ENCODE assay signal across 25 cellular contexts in the genomic region with DNA sequence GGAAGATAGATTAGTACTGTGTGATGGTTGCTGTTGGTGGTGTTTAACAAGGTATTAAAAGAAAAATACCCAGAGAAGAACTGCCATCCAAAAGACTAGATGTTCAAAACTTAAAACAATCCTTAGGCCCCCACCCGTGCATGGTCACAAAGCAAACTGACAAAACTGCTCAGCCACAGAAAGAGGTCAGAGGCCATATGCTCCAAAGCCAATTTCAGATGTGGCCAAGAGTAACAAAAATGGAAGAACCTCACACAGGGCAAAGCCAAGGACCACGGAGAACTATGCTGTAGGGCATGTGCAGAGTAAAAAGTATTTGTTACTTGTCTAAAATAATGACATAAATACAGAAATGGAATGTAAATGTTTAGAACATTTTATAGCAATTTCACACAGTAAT. TPM values are rescaled to one million over a fixed set of nuclear protein-coding genes. Genes with fewer than 3 reads are reported as not detected.
A peak's percentile ranks its signal among the peaks of the same experiment; 100 is the strongest.
DNase-seq lines count a peak whose midpoint lies in the region; ATAC-seq and TF ChIP-seq lines count a peak whose summit lies in the region.
"Had no signal": no experiment of that assay in that cellular context is flagged by ENCODE, and none has a peak within 500 bp of the region (broad histone marks: within the 10 kb centered on the region; RNA-seq: fewer than 3 reads in every experiment).

No MANE protein-coding gene starts in this region.

- ATAC-seq in left lobe of liver = peak; percentile 47
- ATAC-seq in GM21576 (IDR thresholded peaks at IDR 0.05; ENCODE audit: unreplicated experiment) = no peak
- no peak for ATAC-seq in gastrocnemius medialis
- ATAC-seq: Right ventricle myocardium inferior, SK-N-SH treated with all-trans-retinoic acid at 6 μM for 48 hours had no signal

- in situ Hi-C loops in gastrocnemius medialis (cut with MboI; ENCODE audit: low sequenced_read_pairs in 4 of 4) = no loop called here

- TF ChIP-seq POLR2A in testis (IDR thresholded peaks at IDR 0.05) (no peak), gastrocnemius medialis (IDR thresholded peaks at IDR 0.05) (no peak), lower leg skin (IDR thresholded peaks at IDR 0.05) (no peak)

- peaks cover 58% of the 10 kb centered on the region for H3K4me1 ChIP-seq in DOHH2 (ENCODE audit: control insufficient read depth, low read length)
- H3K4me1 ChIP-seq in testis = peaks cover 28% of the 10 kb centered on the region
- peaks cover 9% of the 10 kb centered on the region for H3K4me1 ChIP-seq in A673 (ENCODE audit: insufficient read depth, low read length, poor library complexity, severe bottlenecking)
- H3K4me1 ChIP-seq in gastrocnemius medialis = peaks cover 13 to 14% of the 10 kb centered on the region in 2 donors
- H3K4me1 ChIP-seq: SJCRH30 had no signal

- H3K79me2 ChIP-seq in DOHH2 (ENCODE audit: control insufficient read depth, low read length) (peaks cover 73% of the 10 kb centered on the region), SU-DHL-6 (ENCODE audit: insufficient read depth, low read length) (peaks cover 86% of the 10 kb centered on the region)

- H4K20me1 ChIP-seq in DOHH2 (ENCODE audit: control insufficient read depth, insufficient read depth, low read depth, low read length) = no peaks in the 10 kb centered on the region
- H4K20me1 ChIP-seq in SU-DHL-6 (ENCODE audit: low read depth, low read length) = no peaks in the 10 kb centered on the region

- H3K9me3 ChIP-seq in DOHH2 (ENCODE audit: control insufficient read depth, insufficient read depth, low read length) (no peaks in the 10 kb centered on the region), SU-DHL-6 (ENCODE audit: insufficient read depth, low read length) (no peaks in the 10 kb centered on the region), testis (no peaks in the 10 kb centered on the region), A673 (ENCODE audit: low read depth, low read length, poor library complexity, severe bottlenecking) (no peaks in the 10 kb centered on the region), gastrocnemius medialis (no peaks in the 10 kb centered on the region)
- H3K9me3 ChIP-seq: BE2C, SJCRH30 had no signal

- H3K9ac ChIP-seq in SU-DHL-6 (ENCODE audit: low read length) = peak overlapping the region; percentile 38

- TF ChIP-seq CTCF in DOHH2 (IDR thresholded peaks at IDR 0.05; ENCODE audit: low read depth, low read length, poor library complexity, severe bottlenecking) (no peak), SU-DHL-6 (IDR thresholded peaks at IDR 0.05; ENCODE audit: insufficient read depth, low read length, poor library complexity, severe bottlenecking) (no peak), testis (IDR thresholded peaks at IDR 0.05) (no peak), A673 (conservative IDR thresholded peaks at IDR 0.05; ENCODE audit: low read depth, low read length) (no peak), gastrocnemius medialis (IDR thresholded peaks at IDR 0.05 in 4 of 5, conservative IDR thresholded peaks at IDR 0.05 in 1 of 5) (no peak), lower leg skin (IDR thresholded peaks at IDR 0.05) (no peak)

- H3K27me3 ChIP-seq in DOHH2 (ENCODE audit: control insufficient read depth, low read length) (no peaks in the 10 kb centered on the region), SU-DHL-6 (ENCODE audit: low read length) (no peaks in the 10 kb centered on the region), testis (no peaks in the 10 kb centered on the region), A673 (replicated peaks; ENCODE audit: insufficient read depth, low read depth, low read length, poor library complexity) (no peaks in the 10 kb centered on the region), gastrocnemius medialis (no peaks in the 10 kb centered on the region)
- H3K27me3 ChIP-seq: BE2C, SJCRH30 had no signal

- H3F3A ChIP-seq in DOHH2 (ENCODE audit: control insufficient read depth, insufficient read depth) (no peaks in the 10 kb centered on the region; the same call in 1 of the 2 replicates), SU-DHL-6 (ENCODE audit: insufficient read depth) (peaks cover 24% of the 10 kb centered on the region)

- H3K9me2 ChIP-seq in DOHH2 (replicated peaks; ENCODE audit: control insufficient read depth, low read length) (no peaks in the 10 kb centered on the region), SU-DHL-6 (replicated peaks; ENCODE audit: insufficient read depth, low read length) (no peaks in the 10 kb centered on the region)

- CTCF ChIA-PET in A673 (lab: Charles Lee) = no interaction called here

- H2AFZ ChIP-seq in SU-DHL-6 (ENCODE audit: low read depth, low read length, severe bottlenecking) = no peak overlapping the region
- H2AFZ ChIP-seq: PC-9 had no signal

- DNase-seq in left lobe of liver (ENCODE audit: low spot score) = no peak
- DNase-seq in testis = peak; percentile 28
- no peak for DNase-seq in A673 (ENCODE audit: low spot score)
- DNase-seq in gastrocnemius medialis = no peak
- no peak for DNase-seq in lower leg skin (ENCODE audit: low spot score in 2 of 2)
- DNase-seq: ACHN, BE2C, DMS153, DND-41, KBM-7, NCI-H1092 treated with DMSO at 0.1 percent for 48 hours, NCI-H1436, NCI-H2081 treated with DMSO at 0.1 percent for 48 hours, NCI-H2171 treated with DMSO at 0.1 percent for 48 hours, NCI-H446, NCI-H524 treated with DMSO at 0.1 percent for 48 hours, NCI-H774, PC-9, SJCRH30, T-helper 1 cell had no signal

- no TSS peak for BruUV-seq in A673 (replicated peaks; lab: Mats Ljungman, UMichigan)

- POLR2A ChIA-PET in A673 (lab: Charles Lee; ENCODE audit: low non-redundant PET) = interaction anchor here (1.0 kb wide), 1 partner anchor 77 kb away, joined by 4 read pairs; no protein-coding TSS in a partner anchor

- H3K27ac ChIP-seq in DOHH2 (ENCODE audit: low read depth, low read length) (peak overlapping the region; percentile 44), SU-DHL-6 (ENCODE audit: low read depth, low read length) (peak overlapping the region; percentile 79), testis (peak overlapping the region; percentile 31 to 71), A673 (ENCODE audit: low read depth, low read length, poor library complexity, severe bottlenecking) (no peak overlapping the region), gastrocnemius medialis (no peak overlapping the region)
- H3K27ac ChIP-seq: PC-9, SJCRH30 had no signal

- intact Hi-C loops in testis (cut with DNase I; ENCODE audit: low total_unique reads) = no loop called here
- intact Hi-C loops in A673 (cut with micrococcal nuclease; ENCODE audit: unreplicated experiment) = no loop called here
- intact Hi-C loops in gastrocnemius medialis (cut with DNase I; ENCODE audit: low total_unique reads) = no loop called here
- intact Hi-C loops in lower leg skin (cut with DNase I; ENCODE audit: low total_unique reads) = no loop called here

- 52 to 59% methylated on average over 2 of the region's 2 CpGs for WGBS in testis, 2 donors
- 75 to 81% methylated on average over 2 of the region's 2 CpGs for WGBS in lower leg skin, 2 donors

- H3K4me2 ChIP-seq in DOHH2 (ENCODE audit: low read length) (peak overlapping the region; percentile 66), SU-DHL-6 (ENCODE audit: low read depth, low read length, poor library complexity, severe bottlenecking) (peak overlapping the region; percentile 68)
- H3K4me2 ChIP-seq: PC-9 had no signal

- peaks cover 33% of the 10 kb centered on the region for H3K36me3 ChIP-seq in DOHH2 (ENCODE audit: control insufficient read depth, low read length)
- H3K36me3 ChIP-seq in SU-DHL-6 (ENCODE audit: low read length) = peaks cover 16% of the 10 kb centered on the region
- no peaks in the 10 kb centered on the region for H3K36me3 ChIP-seq in testis (ENCODE audit: low read depth, missing control alignments)
- H3K36me3 ChIP-seq in A673 (ENCODE audit: insufficient read depth, low read length, poor library complexity, severe bottlenecking) = no peaks in the 10 kb centered on the region
- H3K36me3 ChIP-seq in gastrocnemius medialis = no peaks in the 10 kb centered on the region
- H3K36me3 ChIP-seq: SJCRH30 had no signal

- peak overlapping the region; percentile 54 for H3K4me3 ChIP-seq in DOHH2 (ENCODE audit: low read length)
- H3K4me3 ChIP-seq in SU-DHL-6 (ENCODE audit: insufficient read depth, low read length, poor library complexity, severe bottlenecking) = peak overlapping the region; percentile 35
- no peak overlapping the region for H3K4me3 ChIP-seq in testis
- no peak overlapping the region for H3K4me3 ChIP-seq in A673 (ENCODE audit: low read depth, low read length, poor library complexity, severe bottlenecking)
- H3K4me3 ChIP-seq in gastrocnemius medialis = no peak overlapping the region
- H3K4me3 ChIP-seq in lower leg skin (ENCODE audit: low read depth, poor library complexity, severe bottlenecking) = no peak overlapping the region
- H3K4me3 ChIP-seq: PC-9, SJCRH30 had no signal

RNA-seq across cellular contexts. Expression of a gene that starts 5.3 kb away (rescaled TPM):
- total RNA-seq in left lobe of liver (2.9 TPM), testis (10 to 100 TPM; 15.8 to 21.5 TPM), A673 (2021) (3.4 and 4.8 TPM in 2 replicates), gastrocnemius medialis (1 to 10 TPM; 2.4 to 4.0 (median 2.9) TPM), lower leg skin (1 to 10 TPM; 7.1 to 8.2 (median 8.1) TPM)
- 11.9 TPM for polyA plus RNA-seq in testis (ENCODE audit: insufficient read depth, low read depth, low replicate concordance)

RNA-seq across cellular contexts. Expression of a gene that starts 5.6 kb away (rescaled TPM):
- total RNA-seq in left lobe of liver (0.23 TPM), testis (1 to 10 TPM; 7.1 to 9.4 TPM), A673 (2021) (2.4 and 2.8 TPM in 2 replicates), gastrocnemius medialis (under 1 TPM in 3 of 4 donors, not detected in 1; 0.10 to 0.42 (median 0.38) TPM), lower leg skin (under 1 TPM; 0.08 to 0.96 (median 0.19) TPM)
- polyA plus RNA-seq in testis (ENCODE audit: insufficient read depth, low read depth, low replicate concordance) = 2.9 TPM

Comparison
In these comparisons a context has a peak if more than half of its experiments do, and no peak if none do; other contexts are left out.
1. H3K27ac ChIP-seq: peak in DOHH2 (single experiment), SU-DHL-6 (single experiment) and testis (2 of 2); none in A673 (single experiment) and gastrocnemius medialis (0 of 4).
2. H3K4me3 ChIP-seq: peak in DOHH2 (single experiment) and SU-DHL-6 (single experiment); none in testis (0 of 2), A673 (single experiment), gastrocnemius medialis (0 of 4) and lower leg skin (single experiment).